ENCODE assay signal across 8 cellular contexts in the genomic region with DNA sequence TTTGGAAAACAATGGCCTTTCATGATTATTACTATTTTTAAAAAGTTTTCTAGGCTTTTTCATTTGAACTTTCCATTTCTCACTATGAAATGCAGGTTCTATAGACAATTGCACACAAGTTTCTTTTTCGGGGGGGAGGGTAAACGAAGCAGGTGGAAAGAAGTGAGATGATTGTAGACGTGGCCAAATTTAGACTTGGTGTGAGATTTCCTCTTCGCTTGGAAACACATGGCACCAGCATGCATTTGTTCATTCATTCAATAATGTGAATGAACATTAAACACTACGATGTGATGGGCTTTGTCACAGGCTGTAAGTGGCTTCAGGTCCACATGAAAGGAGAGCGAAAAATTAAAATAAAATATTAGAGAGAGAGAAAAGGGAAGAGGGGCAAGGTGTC. TPM values are rescaled to one million over a fixed set of nuclear protein-coding genes. Genes with fewer than 3 reads are reported as not detected.
DNase-seq lines count a peak whose midpoint lies in the region; ATAC-seq and TF ChIP-seq lines count a peak whose summit lies in the region.

No MANE protein-coding gene starts in this region.

- in situ Hi-C loops in gastrocnemius medialis (cut with MboI; ENCODE audit: low sequenced_read_pairs in 4 of 4) = no loop called here

- TF ChIP-seq POLR2A in gastrocnemius medialis (IDR thresholded peaks at IDR 0.05) = no peak

- H3K27me3 Mint-ChIP-seq in CD4-positive, alpha-beta T cell = no peaks in the 10 kb centered on the region
- no peaks in the 10 kb centered on the region for H3K27me3 Mint-ChIP-seq in IgD-negative memory B cell
- H3K27me3 Mint-ChIP-seq in endothelial cell (ENCODE audit: unreplicated experiment) = peaks cover 2% of the 10 kb centered on the region

- peak overlapping the region; percentile 96 for H3K27ac Mint-ChIP-seq in CD4-positive, alpha-beta T cell
- H3K27ac Mint-ChIP-seq in IgD-negative memory B cell (peak overlapping the region; percentile 87 to 98 (median 97)), endothelial cell (ENCODE audit: unreplicated experiment) (peak overlapping the region; percentile 94)

- H3K27ac ChIP-seq in CD4-positive, alpha-beta T cell (ENCODE audit: low read depth, low read length) = no peak overlapping the region
- H3K27ac ChIP-seq in gastrocnemius medialis = peak overlapping the region; percentile 83 to 91 (median 86)

- TF ChIP-seq CTCF in CD4-positive, alpha-beta T cell (IDR thresholded peaks at IDR 0.05) = no peak
- TF ChIP-seq CTCF in endothelial cell (IDR thresholded peaks at IDR 0.05; ENCODE audit: unreplicated experiment) (no peak), gastrocnemius medialis (IDR thresholded peaks at IDR 0.05 in 4 of 5, conservative IDR thresholded peaks at IDR 0.05 in 1 of 5) (no peak)

- ATAC-seq in CD4-positive, alpha-beta T cell (ENCODE audit: poor library complexity) = no peak
- ATAC-seq in GM19467 (IDR thresholded peaks at IDR 0.05; ENCODE audit: unreplicated experiment) (peak; percentile 24), gastrocnemius medialis (peak in 1 of 2 donors; percentile 36)

- H3K4me1 Mint-ChIP-seq in CD4-positive, alpha-beta T cell (ENCODE audit: low read depth) = peaks cover 30% of the 10 kb centered on the region
- H3K4me1 Mint-ChIP-seq in IgD-negative memory B cell (peaks cover 30 to 40% (median 35%) of the 10 kb centered on the region in 3 donors), endothelial cell (ENCODE audit: unreplicated experiment) (peaks cover 26% of the 10 kb centered on the region)

- DNase-seq in CD4-positive, alpha-beta T cell = no peak
- DNase-seq in endothelial cell (ENCODE audit: low spot score) (no peak), gastrocnemius medialis (no peak), germinal center (ENCODE audit: low spot score) (no peak), NCI-H2081 treated with DMSO at 0.1 percent for 48 hours (lab: John Stamatoyannopoulos, UW) (no peak), cerebellum (ENCODE audit: low spot score) (no peak)

- POLR2A ChIA-PET in CD4-positive, alpha-beta T cell (lab: Charles Lee) = interaction anchor here (1.0 to 2.5 kb wide), 3 partner anchors 125 to 1603 kb away, joined by 3 to 9 read pairs (median 4); a partner anchor contains a TSS

- CTCF ChIA-PET in CD4-positive, alpha-beta T cell (lab: Charles Lee) = interaction anchor here (1.6 kb wide), 1 partner anchor 125 kb away, joined by 6 read pairs; no protein-coding TSS in a partner anchor

- H3K36me3 Mint-ChIP-seq in CD4-positive, alpha-beta T cell (ENCODE audit: low read depth) = no peaks in the 10 kb centered on the region
- H3K36me3 Mint-ChIP-seq in IgD-negative memory B cell (no peaks in the 10 kb centered on the region), endothelial cell (ENCODE audit: low read depth, unreplicated experiment) (no peaks in the 10 kb centered on the region)

- H3K4me3 Mint-ChIP-seq in CD4-positive, alpha-beta T cell = peak overlapping the region; percentile 93
- H3K4me3 Mint-ChIP-seq in IgD-negative memory B cell = peak overlapping the region; percentile 83 to 98 (median 92)
- H3K4me3 Mint-ChIP-seq in endothelial cell (ENCODE audit: unreplicated experiment) = peak overlapping the region; percentile 82

- H3K4me3 ChIP-seq in gastrocnemius medialis = peak overlapping the region; percentile 63 to 91 (median 86)

- no peaks in the 10 kb centered on the region for H3K9me3 Mint-ChIP-seq in CD4-positive, alpha-beta T cell
- no peaks in the 10 kb centered on the region for H3K9me3 Mint-ChIP-seq in IgD-negative memory B cell
- H3K9me3 Mint-ChIP-seq in endothelial cell (ENCODE audit: unreplicated experiment) = no peaks in the 10 kb centered on the region

- no peaks in the 10 kb centered on the region for H3K9me3 ChIP-seq in CD4-positive, alpha-beta T cell (ENCODE audit: control insufficient read depth, low read length)
- no peaks in the 10 kb centered on the region for H3K9me3 ChIP-seq in gastrocnemius medialis

- H3K36me3 ChIP-seq in gastrocnemius medialis = no peaks in the 10 kb centered on the region

- H3K27me3 ChIP-seq in CD4-positive, alpha-beta T cell (ENCODE audit: control insufficient read depth, insufficient read depth, low read length) = no peaks in the 10 kb centered on the region
- H3K27me3 ChIP-seq in gastrocnemius medialis = no peaks in the 10 kb centered on the region

- intact Hi-C loops in CD4-positive, alpha-beta T cell (cut with DNase I, micrococcal nuclease) = loop anchor here (2.0 to 5.0 kb wide), 2 partner anchors 123 to 126 kb away; no protein-coding TSS in a partner anchor
- intact Hi-C loops in gastrocnemius medialis (cut with DNase I; ENCODE audit: low total_unique reads) = loop anchor here (10.0 kb wide), 1 partner anchor 126 kb away; no protein-coding TSS in a partner anchor

- peaks cover 7 to 17% of the 10 kb centered on the region in 2 donors for H3K4me1 ChIP-seq in gastrocnemius medialis

RNA-seq across cellular contexts. Expression of a gene that starts 35.9 kb away (rescaled TPM):
- not detected for total RNA-seq in CD4-positive, alpha-beta T cell
- polyA plus RNA-seq in IgD-negative memory B cell = not detected
- total RNA-seq in endothelial cell (ENCODE audit: unreplicated experiment) (16.1 TPM), gastrocnemius medialis (under 1 TPM in 1 of 4 donors, not detected in 3; 0.20 TPM), cerebellum (125 TPM)

Comparison
In these comparisons a context has a peak if more than half of its experiments do, and no peak if none do; other contexts are left out.
1. RNA of a gene that starts 35.9 kb away (total RNA-seq): 125 TPM in cerebellum (single experiment) and 16.1 TPM in endothelial cell (single experiment); 0.20 TPM in gastrocnemius medialis and not detected in CD4-positive, alpha-beta T cell; every median in the first group is over 10 times any median in the second.
2. Peak in every context shown above with its lines, with median percentiles within 50 percentile points of each other: H3K27ac Mint-ChIP-seq and H3K4me3 Mint-ChIP-seq.